Comparison of ENCODE assay signal across 1 cellular context in genomic region chr10:14812271-14812670, GRCh38.
TF ChIP-seq lines count a peak whose summit lies in the region.

No MANE protein-coding gene starts in this region.

TF ChIP-seq in IMR-90, 13 proteins besides CTCF, POLR2A, EP300 and RAD21:
- TF ChIP-seq ELK1 (IDR thresholded peaks at IDR 0.05; ENCODE audit: borderline replicate concordance, low read depth, low read length) = no peak
- TF ChIP-seq USF2 (IDR thresholded peaks at IDR 0.05; ENCODE audit: low read depth, low read length) = no peak
- no peak for TF ChIP-seq FOS (IDR thresholded peaks at IDR 0.05; ENCODE audit: low read depth, low read length)
- TF ChIP-seq MAZ (IDR thresholded peaks at IDR 0.05; ENCODE audit: borderline replicate concordance, low read depth, low read length) = no peak
- TF ChIP-seq CHD1 (IDR thresholded peaks at IDR 0.05; ENCODE audit: low read depth, low read length) = no peak
- no peak for TF ChIP-seq MAFK (IDR thresholded peaks at IDR 0.05; ENCODE audit: low read depth, low read length)
- TF ChIP-seq SMC3 (IDR thresholded peaks at IDR 0.05; ENCODE audit: low read depth, low read length) = no peak
- no peak for TF ChIP-seq NFE2L2 (IDR thresholded peaks at IDR 0.05; ENCODE audit: low read depth, low read length)
- no peak for TF ChIP-seq RCOR1 (IDR thresholded peaks at IDR 0.05; ENCODE audit: insufficient replicate concordance, low read length)
- no peak for TF ChIP-seq CEBPB (IDR thresholded peaks at IDR 0.05; ENCODE audit: low read depth, low read length)
- no peak for TF ChIP-seq MXI1 (IDR thresholded peaks at IDR 0.05; ENCODE audit: borderline replicate concordance, low read depth, low read length)
- no peak for TF ChIP-seq BHLHE40 (IDR thresholded peaks at IDR 0.05; ENCODE audit: low read depth, low read length)
- TF ChIP-seq RFX5 (IDR thresholded peaks at IDR 0.05; ENCODE audit: low read depth, low read length) = no peak
